ENCODE assay signal across 19 cellular contexts in genomic region chr6:157096105-157096504, GRCh38.
DNase-seq lines count a peak whose midpoint lies in the region; ATAC-seq and TF ChIP-seq lines count a peak whose summit lies in the region.
"Had no signal": no experiment of that assay in that cellular context is flagged by ENCODE, and none has a peak within 500 bp of the region (broad histone marks: within the 10 kb centered on the region; RNA-seq: fewer than 3 reads in every experiment).

No MANE protein-coding gene starts in this region.

- in situ Hi-C loops in ACHN (cut with HindIII; ENCODE audit: low pct_ligation_motif_present, low pct_unique_long_range_greater_than_20kb, low sequenced_read_pairs) = no loop called here

- H3K36me3 Mint-ChIP-seq in MCF 10A (ENCODE audit: insufficient read depth, unreplicated experiment) = peaks cover 20% of the 10 kb centered on the region
- peaks cover 24% of the 10 kb centered on the region for H3K36me3 Mint-ChIP-seq in dendritic cell treated with granulocyte-macrophage colony-stimulating factor and Interleukin-4, amounts not matched to agents 40 ng/mL and 50 ng/mL, for 4 days (ENCODE audit: low read depth)
- peaks cover 15% of the 10 kb centered on the region for H3K36me3 Mint-ChIP-seq in memory B cell
- peaks cover 13% of the 10 kb centered on the region for H3K36me3 Mint-ChIP-seq in type B pancreatic cell

- POLR2A ChIA-PET in MCF 10A (lab: Yijun Ruan, JAX) = no interaction called here

- H3K27ac Mint-ChIP-seq in MCF 10A (ENCODE audit: low read depth, unreplicated experiment) = peak overlapping the region; percentile 22
- H3K27ac Mint-ChIP-seq in dendritic cell treated with granulocyte-macrophage colony-stimulating factor and Interleukin-4, amounts not matched to agents 40 ng/mL and 50 ng/mL, for 4 days = peak overlapping the region; percentile 91
- peak overlapping the region; percentile 50 for H3K27ac Mint-ChIP-seq in memory B cell
- H3K27ac Mint-ChIP-seq in type B pancreatic cell = peak overlapping the region; percentile 36
- H3K27ac Mint-ChIP-seq: activated T-helper 2 cell treated with anti-CD3 and anti-CD28 coated beads, Interferon-gamma antibody, Interleukin-2, Interleukin-4, amounts not matched to agents 10 μg/mL and 5 μg/mL and 100 μg/mL, durations not matched to agents 14 hours and 24 hours and 36 hours had no signal

- no peaks in the 10 kb centered on the region for H3K9me3 ChIP-seq in breast epithelium
- H3K9me3 ChIP-seq: psoas muscle had no signal

- no peaks in the 10 kb centered on the region for H3K27me3 Mint-ChIP-seq in MCF 10A (ENCODE audit: insufficient read depth, unreplicated experiment)
- H3K27me3 Mint-ChIP-seq in dendritic cell treated with granulocyte-macrophage colony-stimulating factor and Interleukin-4, amounts not matched to agents 40 ng/mL and 50 ng/mL, for 4 days = no peaks in the 10 kb centered on the region
- no peaks in the 10 kb centered on the region for H3K27me3 Mint-ChIP-seq in memory B cell
- no peaks in the 10 kb centered on the region for H3K27me3 Mint-ChIP-seq in type B pancreatic cell

- H3K27me3 ChIP-seq in breast epithelium = no peaks in the 10 kb centered on the region
- H3K27me3 ChIP-seq: BLaER1 treated with 17β-estradiol and CSF1 and Interleukin-3, amounts not matched to agents 10 nM and 100 nM had no signal

- DNase-seq in MCF 10A (ENCODE audit: unreplicated experiment) = no peak
- no peak for DNase-seq in breast epithelium (ENCODE audit: low spot score in 2 of 2)
- DNase-seq in memory B cell (ENCODE audit: low spot score in 2 of 2) = no peak
- DNase-seq in type B pancreatic cell (ENCODE audit: extremely low spot score, unreplicated experiment) = no peak
- no peak for DNase-seq in middle frontal gyrus (ENCODE audit: extremely low spot score, low spot score)
- DNase-seq in T-helper 2 cell = no peak
- no peak for DNase-seq in ACHN
- DNase-seq: activated CD4-positive, alpha-beta T cell treated with anti-CD3 and anti-CD28 coated beads, Interleukin-2, amount 50 U/mL, for 4 hours; left cardiac atrium; NCI-H1048; NCI-H226; OCI-M1; T-helper 9 cell had no signal

- no peak for TF ChIP-seq POLR2A in breast epithelium (IDR thresholded peaks at IDR 0.05)

- no peaks in the 10 kb centered on the region for H3K4me1 Mint-ChIP-seq in MCF 10A (ENCODE audit: insufficient read depth, unreplicated experiment)
- peaks cover 92% of the 10 kb centered on the region for H3K4me1 Mint-ChIP-seq in dendritic cell treated with granulocyte-macrophage colony-stimulating factor and Interleukin-4, amounts not matched to agents 40 ng/mL and 50 ng/mL, for 4 days (ENCODE audit: low read depth)
- peaks cover 40% of the 10 kb centered on the region for H3K4me1 Mint-ChIP-seq in memory B cell
- H3K4me1 Mint-ChIP-seq in type B pancreatic cell (ENCODE audit: unreplicated experiment) = peaks cover 23% of the 10 kb centered on the region

- TF ChIP-seq CTCF in MCF 10A (IDR thresholded peaks at IDR 0.05; ENCODE audit: unreplicated experiment) (no peak), breast epithelium (IDR thresholded peaks at IDR 0.05) (no peak), type B pancreatic cell (conservative IDR thresholded peaks at IDR 0.05) (no peak)

- H3K4me3 Mint-ChIP-seq in MCF 10A (ENCODE audit: unreplicated experiment) = no peak overlapping the region
- no peak overlapping the region for H3K4me3 Mint-ChIP-seq in dendritic cell treated with granulocyte-macrophage colony-stimulating factor and Interleukin-4, amounts not matched to agents 40 ng/mL and 50 ng/mL, for 4 days
- H3K4me3 Mint-ChIP-seq in memory B cell = no peak overlapping the region
- H3K4me3 Mint-ChIP-seq in type B pancreatic cell = no peak overlapping the region

- no peaks in the 10 kb centered on the region for H3K36me3 ChIP-seq in breast epithelium

- no peak overlapping the region for H3K4me3 ChIP-seq in breast epithelium
- H3K4me3 ChIP-seq: BLaER1 treated with 17β-estradiol and CSF1 and Interleukin-3, amounts not matched to agents 10 nM and 100 nM; psoas muscle had no signal

- CTCF ChIA-PET in MCF 10A (lab: Yijun Ruan, JAX) = interaction anchor here (0.6 kb wide), 1 partner anchor 23 kb away, joined by 3 read pairs; no protein-coding TSS in a partner anchor

- intact Hi-C loops in MCF 10A (cut with micrococcal nuclease) (no loop called here), breast epithelium (cut with DNase I; ENCODE audit: low total_unique reads) (no loop called here)
- intact Hi-C loops in dendritic cell treated with granulocyte-macrophage colony-stimulating factor and Interleukin-4, amounts not matched to agents 40 ng/mL and 50 ng/mL, for 4 days (cut with micrococcal nuclease) = loop anchor here (10.0 kb wide), 1 partner anchor 51 kb away; no protein-coding TSS in a partner anchor

- BruUV-seq in MCF 10A (replicated peaks; lab: Mats Ljungman, UMichigan) = no TSS peak

- H3K9me3 Mint-ChIP-seq in MCF 10A (ENCODE audit: unreplicated experiment) (no peaks in the 10 kb centered on the region), memory B cell (no peaks in the 10 kb centered on the region), type B pancreatic cell (no peaks in the 10 kb centered on the region)
- H3K9me3 Mint-ChIP-seq in dendritic cell treated with granulocyte-macrophage colony-stimulating factor and Interleukin-4, amounts not matched to agents 40 ng/mL and 50 ng/mL, for 4 days = no peaks in the 10 kb centered on the region
- H3K9me3 Mint-ChIP-seq: activated T-helper 2 cell treated with anti-CD3 and anti-CD28 coated beads, Interferon-gamma antibody, Interleukin-2, Interleukin-4, amounts not matched to agents 10 μg/mL and 5 μg/mL and 100 μg/mL, durations not matched to agents 14 hours and 24 hours and 36 hours had no signal

- no peaks in the 10 kb centered on the region for H3K4me1 ChIP-seq in breast epithelium

- ATAC-seq in memory B cell (ENCODE audit: low read depth) = no peak
- ATAC-seq: HCT116 had no signal

- no peak overlapping the region for H3K27ac ChIP-seq in breast epithelium
- H3K27ac ChIP-seq: BLaER1 treated with 17β-estradiol and CSF1 and Interleukin-3, amounts not matched to agents 10 nM and 100 nM; HL-60; psoas muscle had no signal

Comparison
In these comparisons a context has a peak if more than half of its experiments do, and no peak if none do; other contexts are left out.
1. H3K27ac Mint-ChIP-seq: peak in every context shown above with its lines; median percentile 91 in dendritic cell treated with granulocyte-macrophage colony-stimulating factor and Interleukin-4, amounts not matched to agents 40 ng/mL and 50 ng/mL, for 4 days; 50 in memory B cell; 36 in type B pancreatic cell; 22 in MCF 10A.